14 cellular contexts compared by ENCODE assay signal in the genomic region with DNA sequence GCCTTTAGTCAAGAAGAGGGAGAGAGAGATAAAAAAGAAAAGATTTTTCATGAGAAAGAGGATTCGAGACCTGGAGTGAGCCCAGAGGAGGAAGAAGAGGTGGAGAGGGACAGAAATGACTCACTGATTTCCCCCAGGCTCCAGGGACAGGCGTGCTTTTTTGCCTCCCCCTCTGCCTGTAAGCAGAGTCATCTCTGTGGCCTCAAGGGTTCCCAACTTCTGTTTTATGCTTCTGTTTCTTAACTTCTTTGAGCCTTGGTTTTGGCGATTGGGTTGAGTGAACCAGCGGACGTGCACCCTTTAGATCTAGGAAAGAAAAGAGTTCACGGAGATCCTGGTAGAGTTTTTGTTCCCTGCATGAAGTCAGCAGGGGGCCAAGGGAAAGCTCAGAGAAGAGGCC.
A peak's percentile ranks its signal among the peaks of the same experiment; 100 is the strongest.
DNase-seq lines count a peak whose midpoint lies in the region; ATAC-seq and TF ChIP-seq lines count a peak whose summit lies in the region.
"Had no signal": no experiment of that assay in that cellular context is flagged by ENCODE, and none has a peak within 500 bp of the region (broad histone marks: within the 10 kb centered on the region; RNA-seq: fewer than 3 reads in every experiment).

No MANE protein-coding gene starts in this region.

- ATAC-seq in lower lobe of right lung (peak; percentile 23 to 42), heart right ventricle (no peak), foreskin keratinocyte (no peak)

- intact Hi-C loops in lower lobe of right lung (cut with DNase I), result no loop called here
- intact Hi-C loops in heart right ventricle (cut with DNase I), result no loop called here

- H3K27ac ChIP-seq in DOHH2 (ENCODE audit: low read depth, low read length) (no peak overlapping the region), GM23248 (no peak overlapping the region), lower lobe of right lung (no peak overlapping the region), heart right ventricle (no peak overlapping the region), foreskin keratinocyte (no peak overlapping the region)
- H3K27ac ChIP-seq: right lobe of liver had no signal

- no peaks in the 10 kb centered on the region for H3K9me2 ChIP-seq in DOHH2 (replicated peaks; ENCODE audit: control insufficient read depth, low read length)
- H3K9me2 ChIP-seq in GM23248 (ENCODE audit: insufficient read depth), result no peaks in the 10 kb centered on the region

- in situ Hi-C loops in GM23248 (cut with MboI), result no loop called here

- no peak overlapping the region for H2AFZ ChIP-seq in GM23248

- H3K27me3 ChIP-seq in DOHH2 (ENCODE audit: control insufficient read depth, low read length) (no peaks in the 10 kb centered on the region), GM23248 (replicated peaks; ENCODE audit: insufficient read depth) (no peaks in the 10 kb centered on the region), lower lobe of right lung (ENCODE audit: low read depth) (no peaks in the 10 kb centered on the region), heart right ventricle (no peaks in the 10 kb centered on the region), H7 (ENCODE audit: control insufficient read depth, insufficient read depth, low read length) (no peaks in the 10 kb centered on the region), foreskin keratinocyte (no peaks in the 10 kb centered on the region)
- H3K27me3 ChIP-seq: right lobe of liver had no signal

- H3K4me3 ChIP-seq in DOHH2 (ENCODE audit: low read length) (no peak overlapping the region), GM23248 (no peak overlapping the region), lower lobe of right lung (no peak overlapping the region), heart right ventricle (no peak overlapping the region), H7 (ENCODE audit: insufficient read depth, low read depth, low read length) (no peak overlapping the region)
- H3K4me3 ChIP-seq: right lobe of liver had no signal

- DNase-seq in GM23248, result peak; percentile 6
- DNase-seq in SIG-M5 (lab: John Stamatoyannopoulos, UW), result peak; percentile 38
- no peak for DNase-seq in lower lobe of right lung
- DNase-seq in heart right ventricle, result no peak
- no peak for DNase-seq in H7
- no peak for DNase-seq in SHP77 (lab: John Stamatoyannopoulos, UW)
- DNase-seq in foreskin keratinocyte, result no peak
- DNase-seq: activated T-cell treated with anti-CD3 and anti-CD28 coated beads, Interleukin-2, amount 50 U/mL, for 1 hour; left cardiac atrium; naive B cell; NCI-H2029 treated with DMSO at 0.1 percent for 48 hours; NCI-H748 treated with DMSO at 0.1 percent for 48 hours; right lobe of liver had no signal

- H4K20me1 ChIP-seq in DOHH2 (ENCODE audit: control insufficient read depth, insufficient read depth, low read depth, low read length) (no peaks in the 10 kb centered on the region), GM23248 (ENCODE audit: insufficient read depth) (no peaks in the 10 kb centered on the region)

- peaks cover 3% of the 10 kb centered on the region for H3F3A ChIP-seq in DOHH2 (ENCODE audit: control insufficient read depth, insufficient read depth)
- H3F3A ChIP-seq in GM23248 (ENCODE audit: insufficient read depth), result no peaks in the 10 kb centered on the region

- WGBS in GM23248 (ENCODE audit: low coverage in 1 of 2, low lambda C conversion rate in 2 of 2, missing lambda C conversion rate in 2 of 2), 2 experiments, result 90 to 95% methylated on average over 6 of the region's 6 CpGs
- 84 to 92% methylated on average over 6 of the region's 6 CpGs for WGBS in heart right ventricle, 2 donors

- H3K9ac ChIP-seq in GM23248, result no peak overlapping the region

- no peak for TF ChIP-seq CTCF in DOHH2 (IDR thresholded peaks at IDR 0.05; ENCODE audit: low read depth, low read length, poor library complexity, severe bottlenecking)
- no peak for TF ChIP-seq CTCF in lower lobe of right lung (IDR thresholded peaks at IDR 0.05)
- no peak for TF ChIP-seq CTCF in heart right ventricle (IDR thresholded peaks at IDR 0.05)
- TF ChIP-seq CTCF in foreskin keratinocyte (conservative IDR thresholded peaks at IDR 0.05), result no peak

- no peaks in the 10 kb centered on the region for H3K36me3 ChIP-seq in DOHH2 (ENCODE audit: control insufficient read depth, low read length)
- H3K36me3 ChIP-seq in GM23248 (ENCODE audit: low read depth), result no peaks in the 10 kb centered on the region
- H3K36me3 ChIP-seq in lower lobe of right lung, result no peaks in the 10 kb centered on the region
- peaks cover 0 to 9% (median 0%) of the 10 kb centered on the region in 9 donors for H3K36me3 ChIP-seq in heart right ventricle
- H3K36me3 ChIP-seq in H7 (replicated peaks; ENCODE audit: control insufficient read depth, insufficient read depth, low read length), result no peaks in the 10 kb centered on the region
- H3K36me3 ChIP-seq: right lobe of liver had no signal

- H3K9me3 ChIP-seq in DOHH2 (ENCODE audit: control insufficient read depth, insufficient read depth, low read length) (no peaks in the 10 kb centered on the region), GM23248 (ENCODE audit: low read depth) (no peaks in the 10 kb centered on the region), lower lobe of right lung (no peaks in the 10 kb centered on the region), heart right ventricle (no peaks in the 10 kb centered on the region)
- H3K9me3 ChIP-seq: right lobe of liver had no signal

- H3K4me1 ChIP-seq in DOHH2 (ENCODE audit: control insufficient read depth, low read length) (peaks cover 65% of the 10 kb centered on the region), GM23248 (ENCODE audit: insufficient read depth) (peaks cover 6% of the 10 kb centered on the region; the same call in 1 of the 2 replicates), lower lobe of right lung (no peaks in the 10 kb centered on the region), heart right ventricle (peaks cover 0 to 20% (median 0%) of the 10 kb centered on the region in 9 donors), foreskin keratinocyte (peaks cover 4% of the 10 kb centered on the region)
- H3K4me1 ChIP-seq: right lobe of liver had no signal

- no peaks in the 10 kb centered on the region for H3K79me2 ChIP-seq in DOHH2 (ENCODE audit: control insufficient read depth, low read length)
- no peaks in the 10 kb centered on the region for H3K79me2 ChIP-seq in GM23248 (ENCODE audit: insufficient read depth)

- H3K4me2 ChIP-seq in DOHH2 (ENCODE audit: low read length) (peak overlapping the region; percentile 34), GM23248 (ENCODE audit: unreplicated experiment) (no peak overlapping the region)

Comparison
In these comparisons a context has a peak if more than half of its experiments do, and no peak if none do; other contexts are left out.
1. DNase-seq: peak in GM23248 (single experiment) and SIG-M5 (single experiment); none in lower lobe of right lung (single experiment), heart right ventricle (0 of 2), H7 (single experiment), SHP77 (0 of 2) and foreskin keratinocyte (0 of 2).
2. ATAC-seq: peak in lower lobe of right lung (2 of 2); none in heart right ventricle (0 of 8) and foreskin keratinocyte (single experiment).